In genomic region chr4:112514449-112515277, GRCh38 we compare ENCODE assay signal across 8 cellular contexts. TPM values are rescaled to one million over a fixed set of nuclear protein-coding genes. Genes with fewer than 3 reads are reported as not detected.
A peak's percentile ranks its signal among the peaks of the same experiment; 100 is the strongest.
DNase-seq lines count a peak whose midpoint lies in the region; ATAC-seq and TF ChIP-seq lines count a peak whose summit lies in the region.

No MANE protein-coding gene starts in this region.

- DNase-seq in BJ (ENCODE audit: low read depth) (no peak), iPS-NIHi7 (ENCODE audit: extremely low spot score) (peak; percentile 34), testis (no peak), amniotic stem cell (lab: John Stamatoyannopoulos, UW) (no peak), superior temporal gyrus (ENCODE audit: extremely low spot score) (no peak)
- peak; percentile 11 to 31 for DNase-seq in activated CD4-positive, alpha-beta T cell treated with anti-CD3 and anti-CD28 coated beads, Interleukin-2, amount 50 U/mL, for 48 hours

- TF ChIP-seq CTCF in BJ (IDR thresholded peaks at IDR 0.05; ENCODE audit: insufficient read depth, low read depth, low read length) = no peak
- TF ChIP-seq CTCF in testis (IDR thresholded peaks at IDR 0.05) = no peak

- H3K36me3 ChIP-seq in BJ (ENCODE audit: control insufficient read depth, insufficient read depth, low read length) (no peaks in the 10 kb centered on the region), testis (ENCODE audit: low read depth, missing control alignments) (no peaks in the 10 kb centered on the region)

- H3K27me3 ChIP-seq in BJ (ENCODE audit: control insufficient read depth, insufficient read depth, low read length) (peaks cover 62% of the 10 kb centered on the region), testis (peaks cover 9% of the 10 kb centered on the region)

- H3K9me3 ChIP-seq in testis = no peaks in the 10 kb centered on the region

- ATAC-seq in GM18867 (IDR thresholded peaks at IDR 0.05; ENCODE audit: unreplicated experiment) = peak; percentile 4
- peak; percentile 0 for ATAC-seq in HG03097 (IDR thresholded peaks at IDR 0.05; ENCODE audit: low FRiP score, unreplicated experiment)

- no peak for TF ChIP-seq POLR2A in testis (IDR thresholded peaks at IDR 0.05)

- no peak overlapping the region for H3K27ac ChIP-seq in testis

- CTCF ChIA-PET in BJ (lab: Yijun Ruan, JAX) = interaction anchor here (1.4 to 1.8 kb wide), 2 partner anchors 8 to 10 kb away, joined by 4 to 6 read pairs; no protein-coding TSS in a partner anchor

- H3K4me3 ChIP-seq in BJ (ENCODE audit: low read depth, low read length) (peak overlapping the region; percentile 36; the same call in 1 of the 2 replicates), testis (peak overlapping the region; percentile 27 to 58)

- POLR2A ChIA-PET in BJ (lab: Charles Lee) = no interaction called here

- 2% methylated on average over 19 to 62 of the region's 67 CpGs for WGBS in testis, 2 donors

- intact Hi-C loops in testis (cut with DNase I; ENCODE audit: low total_unique reads) = no loop called here

- peaks cover 27% of the 10 kb centered on the region for H3K4me1 ChIP-seq in testis

RNA-seq across cellular contexts. Expression of gene NEUROG2, which starts 1.3 kb away (rescaled TPM):
- not detected in 2 replicates for polyA plus RNA-seq in BJ (2011; rRNA removed)
- polyA minus RNA-seq in BJ (2011; rRNA and poly(A)+ RNA removed) = not detected in 2 replicates
- total RNA-seq in testis = 1 to 10 TPM in 1 of 2 donors, under 1 TPM in 1; 0.62 to 3.8 TPM
- polyA plus RNA-seq in testis (ENCODE audit: insufficient read depth, low read depth, low replicate concordance) = 4.1 TPM

Comparison
In these comparisons a context has a peak if more than half of its experiments do, and no peak if none do; other contexts are left out.
1. DNase-seq: peak in activated CD4-positive, alpha-beta T cell treated with anti-CD3 and anti-CD28 coated beads, Interleukin-2, amount 50 U/mL, for 48 hours (2 of 2) and iPS-NIHi7 (single experiment); none in BJ (single experiment), testis (single experiment), amniotic stem cell (single experiment) and superior temporal gyrus (single experiment).